In the genomic region with DNA sequence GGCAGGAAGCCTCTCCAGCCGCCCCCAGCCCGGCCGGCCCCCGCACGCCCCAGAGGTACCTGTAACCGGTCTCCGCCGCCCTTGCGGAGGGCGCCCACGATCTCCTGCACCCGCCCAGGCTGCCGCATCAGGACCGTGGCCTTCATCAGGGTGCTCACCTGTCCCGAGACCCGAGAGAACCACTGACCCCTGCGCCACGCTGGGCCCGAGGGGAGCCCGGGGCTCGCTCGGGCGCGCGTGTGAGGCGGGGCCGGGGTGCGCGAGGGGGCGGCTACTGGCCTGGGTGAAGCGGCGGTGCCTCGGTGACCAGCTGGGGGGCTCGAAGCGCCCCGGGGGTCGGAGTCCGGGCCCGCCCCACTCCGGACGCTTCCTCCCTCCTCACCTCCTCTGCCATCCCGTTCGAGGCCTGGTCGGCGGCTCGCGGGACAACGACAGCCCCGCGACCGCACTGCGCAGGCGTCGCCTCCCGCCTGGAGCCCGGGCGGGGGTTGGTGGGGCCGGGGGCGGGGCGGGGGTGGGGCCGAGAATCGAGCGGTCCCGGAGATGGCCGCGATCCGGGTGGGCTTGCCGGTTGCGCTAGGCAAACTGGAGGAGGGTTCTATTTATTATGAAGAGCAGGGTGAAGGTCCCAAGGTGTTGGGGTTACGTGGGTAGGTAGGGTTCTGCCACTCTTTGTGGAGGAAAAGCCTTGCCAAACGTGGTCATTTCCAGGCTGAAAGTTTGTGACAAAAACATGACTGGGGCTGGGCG, we compare ENCODE assay signal across 1 cellular context.
A peak's percentile ranks its signal among the peaks of the same experiment; 100 is the strongest.
TF ChIP-seq lines count a peak whose summit lies in the region.

A gene (minus strand): TSS at position 433 of the 750 bp plus-strand sequence. CDS start 39 bp downstream, at position 394.

TF ChIP-seq in HepG2, 621 proteins besides CTCF, POLR2A, EP300 and RAD21 (continued from another document and continues in another):
- TF ChIP-seq, protein P1, sequence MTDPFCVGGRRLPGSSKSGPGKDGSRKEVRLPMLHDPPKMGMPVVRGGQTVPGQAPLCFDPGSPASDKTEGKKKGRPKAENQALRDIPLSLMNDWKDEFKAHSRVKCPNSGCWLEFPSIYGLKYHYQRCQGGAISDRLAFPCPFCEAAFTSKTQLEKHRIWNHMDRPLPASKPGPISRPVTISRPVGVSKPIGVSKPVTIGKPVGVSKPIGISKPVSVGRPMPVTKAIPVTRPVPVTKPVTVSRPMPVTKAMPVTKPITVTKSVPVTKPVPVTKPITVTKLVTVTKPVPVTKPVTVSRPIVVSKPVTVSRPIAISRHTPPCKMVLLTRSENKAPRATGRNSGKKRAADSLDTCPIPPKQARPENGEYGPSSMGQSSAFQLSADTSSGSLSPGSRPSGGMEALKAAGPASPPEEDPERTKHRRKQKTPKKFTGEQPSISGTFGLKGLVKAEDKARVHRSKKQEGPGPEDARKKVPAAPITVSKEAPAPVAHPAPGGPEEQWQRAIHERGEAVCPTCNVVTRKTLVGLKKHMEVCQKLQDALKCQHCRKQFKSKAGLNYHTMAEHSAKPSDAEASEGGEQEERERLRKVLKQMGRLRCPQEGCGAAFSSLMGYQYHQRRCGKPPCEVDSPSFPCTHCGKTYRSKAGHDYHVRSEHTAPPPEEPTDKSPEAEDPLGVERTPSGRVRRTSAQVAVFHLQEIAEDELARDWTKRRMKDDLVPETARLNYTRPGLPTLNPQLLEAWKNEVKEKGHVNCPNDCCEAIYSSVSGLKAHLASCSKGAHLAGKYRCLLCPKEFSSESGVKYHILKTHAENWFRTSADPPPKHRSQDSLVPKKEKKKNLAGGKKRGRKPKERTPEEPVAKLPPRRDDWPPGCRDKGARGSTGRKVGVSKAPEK (CRISPR knock-in tag; IDR thresholded peaks at IDR 0.05; ENCODE audit: borderline replicate concordance), result no peak
- no peak for TF ChIP-seq ZNF180 (CRISPR knock-in tag; IDR thresholded peaks at IDR 0.05; ENCODE audit: borderline replicate concordance, low read depth)
- peak; percentile 18 for TF ChIP-seq HNRNPK (IDR thresholded peaks at IDR 0.05; ENCODE audit: low read depth, low read length, poor library complexity, severe bottlenecking)
- no peak for TF ChIP-seq ZNF432 (CRISPR knock-in tag; IDR thresholded peaks at IDR 0.05; ENCODE audit: borderline replicate concordance)
- no peak for TF ChIP-seq ZNF34 (CRISPR knock-in tag; IDR thresholded peaks at IDR 0.05; ENCODE audit: borderline replicate concordance)
- TF ChIP-seq ZNF629 (CRISPR knock-in tag; conservative IDR thresholded peaks at IDR 0.05), result no peak
- peak; percentile 20 for TF ChIP-seq SALL2 (CRISPR knock-in tag; IDR thresholded peaks at IDR 0.05)
- no peak for TF ChIP-seq ZNF619 (CRISPR knock-in tag; IDR thresholded peaks at IDR 0.05)
- TF ChIP-seq, protein P2, sequence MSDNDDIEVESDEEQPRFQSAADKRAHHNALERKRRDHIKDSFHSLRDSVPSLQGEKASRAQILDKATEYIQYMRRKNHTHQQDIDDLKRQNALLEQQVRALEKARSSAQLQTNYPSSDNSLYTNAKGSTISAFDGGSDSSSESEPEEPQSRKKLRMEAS (IDR thresholded peaks at IDR 0.05), result peak; percentile 59
- no peak for TF ChIP-seq NCOA2 (CRISPR knock-in tag; IDR thresholded peaks at IDR 0.05)
- TF ChIP-seq KMT2A (CRISPR knock-in tag; IDR thresholded peaks at IDR 0.05), result peak; percentile 37; the same call in 1 of the 2 replicates
- TF ChIP-seq ZNF674 (CRISPR knock-in tag; IDR thresholded peaks at IDR 0.05; ENCODE audit: low read depth), result peak; percentile 83; the same call in 1 of the 2 replicates
- TF ChIP-seq, protein P3, sequence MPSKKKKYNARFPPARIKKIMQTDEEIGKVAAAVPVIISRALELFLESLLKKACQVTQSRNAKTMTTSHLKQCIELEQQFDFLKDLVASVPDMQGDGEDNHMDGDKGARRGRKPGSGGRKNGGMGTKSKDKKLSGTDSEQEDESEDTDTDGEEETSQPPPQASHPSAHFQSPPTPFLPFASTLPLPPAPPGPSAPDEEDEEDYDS (CRISPR knock-in tag; IDR thresholded peaks at IDR 0.05), result no peak
- TF ChIP-seq SP1 (IDR thresholded peaks at IDR 0.05), result no peak
- peak; percentile 27; the same call in 1 of the 2 replicates for TF ChIP-seq SP1 (CRISPR knock-in tag; IDR thresholded peaks at IDR 0.05)
- TF ChIP-seq RCOR2 (CRISPR knock-in tag; IDR thresholded peaks at IDR 0.05), result no peak
- TF ChIP-seq ZNF672 (CRISPR knock-in tag; IDR thresholded peaks at IDR 0.05), result no peak
- TF ChIP-seq POLR2AphosphoS2 (IDR thresholded peaks at IDR 0.05; ENCODE audit: low read depth, low read length), result no peak
- TF ChIP-seq ZNF225 (CRISPR knock-in tag; IDR thresholded peaks at IDR 0.05), result peak; percentile 42; the same call in 1 of the 2 replicates
- no peak for TF ChIP-seq ARNT (IDR thresholded peaks at IDR 0.05)
- no peak for TF ChIP-seq ZZZ3 (CRISPR knock-in tag; IDR thresholded peaks at IDR 0.05; ENCODE audit: borderline replicate concordance)
- peak; percentile 24; the same call in 1 of the 2 replicates for TF ChIP-seq HNF4G (IDR thresholded peaks at IDR 0.05; ENCODE audit: borderline replicate concordance, low read depth, low read length)
- TF ChIP-seq HNF4G (CRISPR knock-in tag; IDR thresholded peaks at IDR 0.05; ENCODE audit: borderline replicate concordance, low read depth), result no peak; the same call in 1 of the 2 replicates
- TF ChIP-seq ZNF747 (CRISPR knock-in tag; IDR thresholded peaks at IDR 0.05; ENCODE audit: borderline replicate concordance), result no peak
- TF ChIP-seq, protein P4, sequence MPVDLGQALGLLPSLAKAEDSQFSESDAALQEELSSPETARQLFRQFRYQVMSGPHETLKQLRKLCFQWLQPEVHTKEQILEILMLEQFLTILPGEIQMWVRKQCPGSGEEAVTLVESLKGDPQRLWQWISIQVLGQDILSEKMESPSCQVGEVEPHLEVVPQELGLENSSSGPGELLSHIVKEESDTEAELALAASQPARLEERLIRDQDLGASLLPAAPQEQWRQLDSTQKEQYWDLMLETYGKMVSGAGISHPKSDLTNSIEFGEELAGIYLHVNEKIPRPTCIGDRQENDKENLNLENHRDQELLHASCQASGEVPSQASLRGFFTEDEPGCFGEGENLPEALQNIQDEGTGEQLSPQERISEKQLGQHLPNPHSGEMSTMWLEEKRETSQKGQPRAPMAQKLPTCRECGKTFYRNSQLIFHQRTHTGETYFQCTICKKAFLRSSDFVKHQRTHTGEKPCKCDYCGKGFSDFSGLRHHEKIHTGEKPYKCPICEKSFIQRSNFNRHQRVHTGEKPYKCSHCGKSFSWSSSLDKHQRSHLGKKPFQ (CRISPR knock-in tag; IDR thresholded peaks at IDR 0.05; ENCODE audit: insufficient replicate concordance), result peak; percentile 17
- TF ChIP-seq ZNF562 (CRISPR knock-in tag; IDR thresholded peaks at IDR 0.05; ENCODE audit: borderline replicate concordance), result no peak
- TF ChIP-seq, protein P5, sequence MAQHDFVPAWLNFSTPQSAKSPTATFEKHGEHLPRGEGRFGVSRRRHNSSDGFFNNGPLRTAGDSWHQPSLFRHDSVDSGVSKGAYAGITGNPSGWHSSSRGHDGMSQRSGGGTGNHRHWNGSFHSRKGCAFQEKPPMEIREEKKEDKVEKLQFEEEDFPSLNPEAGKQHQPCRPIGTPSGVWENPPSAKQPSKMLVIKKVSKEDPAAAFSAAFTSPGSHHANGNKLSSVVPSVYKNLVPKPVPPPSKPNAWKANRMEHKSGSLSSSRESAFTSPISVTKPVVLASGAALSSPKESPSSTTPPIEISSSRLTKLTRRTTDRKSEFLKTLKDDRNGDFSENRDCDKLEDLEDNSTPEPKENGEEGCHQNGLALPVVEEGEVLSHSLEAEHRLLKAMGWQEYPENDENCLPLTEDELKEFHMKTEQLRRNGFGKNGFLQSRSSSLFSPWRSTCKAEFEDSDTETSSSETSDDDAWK (CRISPR knock-in tag; IDR thresholded peaks at IDR 0.05), result no peak
- no peak for TF ChIP-seq ZFP36L2 (CRISPR knock-in tag; IDR thresholded peaks at IDR 0.05)
- TF ChIP-seq TOPORS (CRISPR knock-in tag; IDR thresholded peaks at IDR 0.05), result 0 out of 2 replicates have a peak, but pooled peaks have one; percentile 47
- TF ChIP-seq, protein P6, sequence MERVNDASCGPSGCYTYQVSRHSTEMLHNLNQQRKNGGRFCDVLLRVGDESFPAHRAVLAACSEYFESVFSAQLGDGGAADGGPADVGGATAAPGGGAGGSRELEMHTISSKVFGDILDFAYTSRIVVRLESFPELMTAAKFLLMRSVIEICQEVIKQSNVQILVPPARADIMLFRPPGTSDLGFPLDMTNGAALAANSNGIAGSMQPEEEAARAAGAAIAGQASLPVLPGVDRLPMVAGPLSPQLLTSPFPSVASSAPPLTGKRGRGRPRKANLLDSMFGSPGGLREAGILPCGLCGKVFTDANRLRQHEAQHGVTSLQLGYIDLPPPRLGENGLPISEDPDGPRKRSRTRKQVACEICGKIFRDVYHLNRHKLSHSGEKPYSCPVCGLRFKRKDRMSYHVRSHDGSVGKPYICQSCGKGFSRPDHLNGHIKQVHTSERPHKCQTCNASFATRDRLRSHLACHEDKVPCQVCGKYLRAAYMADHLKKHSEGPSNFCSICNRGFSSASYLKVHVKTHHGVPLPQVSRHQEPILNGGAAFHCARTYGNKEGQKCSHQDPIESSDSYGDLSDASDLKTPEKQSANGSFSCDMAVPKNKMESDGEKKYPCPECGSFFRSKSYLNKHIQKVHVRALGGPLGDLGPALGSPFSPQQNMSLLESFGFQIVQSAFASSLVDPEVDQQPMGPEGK (CRISPR knock-in tag; IDR thresholded peaks at IDR 0.05), result peak; percentile 68
- no peak for TF ChIP-seq NPAS2 (CRISPR knock-in tag; IDR thresholded peaks at IDR 0.05; ENCODE audit: borderline replicate concordance)
- peak; percentile 7; the same call in 1 of the 2 replicates for TF ChIP-seq ZNF670 (CRISPR knock-in tag; IDR thresholded peaks at IDR 0.05; ENCODE audit: borderline replicate concordance)
- TF ChIP-seq CHD2 (IDR thresholded peaks at IDR 0.05; ENCODE audit: low read depth, low read length), result no peak
- no peak for TF ChIP-seq HOXA7 (CRISPR knock-in tag; IDR thresholded peaks at IDR 0.05)
- no peak for TF ChIP-seq KDM6A (CRISPR knock-in tag; IDR thresholded peaks at IDR 0.05; ENCODE audit: low read depth)
- no peak for TF ChIP-seq FIP1L1 (IDR thresholded peaks at IDR 0.05; ENCODE audit: borderline replicate concordance, insufficient read depth, low read depth, low read length)
- TF ChIP-seq SNAPC2 (CRISPR knock-in tag; IDR thresholded peaks at IDR 0.05), result no peak; the same call in 1 of the 2 replicates
- TF ChIP-seq ZNF572 (CRISPR knock-in tag; IDR thresholded peaks at IDR 0.05), result no peak
- no peak for TF ChIP-seq ZBTB1 (CRISPR knock-in tag; IDR thresholded peaks at IDR 0.05; ENCODE audit: borderline replicate concordance)
- TF ChIP-seq ZNF263 (CRISPR knock-in tag; IDR thresholded peaks at IDR 0.05), result no peak
- TF ChIP-seq CREB1 (IDR thresholded peaks at IDR 0.05), result no peak
- no peak for TF ChIP-seq CREB1 (CRISPR knock-in tag; IDR thresholded peaks at IDR 0.05)
- TF ChIP-seq ZNF644 (CRISPR knock-in tag; IDR thresholded peaks at IDR 0.05; ENCODE audit: low read depth), result no peak
- TF ChIP-seq ZNF329 (CRISPR knock-in tag; IDR thresholded peaks at IDR 0.05; ENCODE audit: low read depth), result no peak
- TF ChIP-seq, protein P7, sequence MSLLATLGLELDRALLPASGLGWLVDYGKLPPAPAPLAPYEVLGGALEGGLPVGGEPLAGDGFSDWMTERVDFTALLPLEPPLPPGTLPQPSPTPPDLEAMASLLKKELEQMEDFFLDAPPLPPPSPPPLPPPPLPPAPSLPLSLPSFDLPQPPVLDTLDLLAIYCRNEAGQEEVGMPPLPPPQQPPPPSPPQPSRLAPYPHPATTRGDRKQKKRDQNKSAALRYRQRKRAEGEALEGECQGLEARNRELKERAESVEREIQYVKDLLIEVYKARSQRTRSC (CRISPR knock-in tag; IDR thresholded peaks at IDR 0.05; ENCODE audit: low read depth), result no peak
- no peak for TF ChIP-seq IKZF1 (IDR thresholded peaks at IDR 0.05)
- peak; percentile 52 for TF ChIP-seq DMAP1 (CRISPR knock-in tag; IDR thresholded peaks at IDR 0.05)
- no peak for TF ChIP-seq ZNF468 (CRISPR knock-in tag; IDR thresholded peaks at IDR 0.05)
- TF ChIP-seq, protein P8, sequence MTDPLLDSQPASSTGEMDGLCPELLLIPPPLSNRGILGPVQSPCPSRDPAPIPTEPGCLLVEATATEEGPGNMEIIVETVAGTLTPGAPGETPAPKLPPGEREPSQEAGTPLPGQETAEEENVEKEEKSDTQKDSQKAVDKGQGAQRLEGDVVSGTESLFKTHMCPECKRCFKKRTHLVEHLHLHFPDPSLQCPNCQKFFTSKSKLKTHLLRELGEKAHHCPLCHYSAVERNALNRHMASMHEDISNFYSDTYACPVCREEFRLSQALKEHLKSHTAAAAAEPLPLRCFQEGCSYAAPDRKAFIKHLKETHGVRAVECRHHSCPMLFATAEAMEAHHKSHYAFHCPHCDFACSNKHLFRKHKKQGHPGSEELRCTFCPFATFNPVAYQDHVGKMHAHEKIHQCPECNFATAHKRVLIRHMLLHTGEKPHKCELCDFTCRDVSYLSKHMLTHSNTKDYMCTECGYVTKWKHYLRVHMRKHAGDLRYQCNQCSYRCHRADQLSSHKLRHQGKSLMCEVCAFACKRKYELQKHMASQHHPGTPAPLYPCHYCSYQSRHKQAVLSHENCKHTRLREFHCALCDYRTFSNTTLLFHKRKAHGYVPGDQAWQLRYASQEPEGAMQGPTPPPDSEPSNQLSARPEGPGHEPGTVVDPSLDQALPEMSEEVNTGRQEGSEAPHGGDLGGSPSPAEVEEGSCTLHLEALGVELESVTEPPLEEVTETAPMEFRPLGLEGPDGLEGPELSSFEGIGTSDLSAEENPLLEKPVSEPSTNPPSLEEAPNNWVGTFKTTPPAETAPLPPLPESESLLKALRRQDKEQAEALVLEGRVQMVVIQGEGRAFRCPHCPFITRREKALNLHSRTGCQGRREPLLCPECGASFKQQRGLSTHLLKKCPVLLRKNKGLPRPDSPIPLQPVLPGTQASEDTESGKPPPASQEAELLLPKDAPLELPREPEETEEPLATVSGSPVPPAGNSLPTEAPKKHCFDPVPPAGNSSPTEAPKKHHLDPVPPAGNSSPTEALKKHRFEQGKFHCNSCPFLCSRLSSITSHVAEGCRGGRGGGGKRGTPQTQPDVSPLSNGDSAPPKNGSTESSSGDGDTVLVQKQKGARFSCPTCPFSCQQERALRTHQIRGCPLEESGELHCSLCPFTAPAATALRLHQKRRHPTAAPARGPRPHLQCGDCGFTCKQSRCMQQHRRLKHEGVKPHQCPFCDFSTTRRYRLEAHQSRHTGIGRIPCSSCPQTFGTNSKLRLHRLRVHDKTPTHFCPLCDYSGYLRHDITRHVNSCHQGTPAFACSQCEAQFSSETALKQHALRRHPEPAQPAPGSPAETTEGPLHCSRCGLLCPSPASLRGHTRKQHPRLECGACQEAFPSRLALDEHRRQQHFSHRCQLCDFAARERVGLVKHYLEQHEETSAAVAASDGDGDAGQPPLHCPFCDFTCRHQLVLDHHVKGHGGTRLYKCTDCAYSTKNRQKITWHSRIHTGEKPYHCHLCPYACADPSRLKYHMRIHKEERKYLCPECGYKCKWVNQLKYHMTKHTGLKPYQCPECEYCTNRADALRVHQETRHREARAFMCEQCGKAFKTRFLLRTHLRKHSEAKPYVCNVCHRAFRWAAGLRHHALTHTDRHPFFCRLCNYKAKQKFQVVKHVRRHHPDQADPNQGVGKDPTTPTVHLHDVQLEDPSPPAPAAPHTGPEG (CRISPR knock-in tag; IDR thresholded peaks at IDR 0.05), result no peak; the same call in none of the 2 replicates
- TF ChIP-seq RXRA (CRISPR knock-in tag; IDR thresholded peaks at IDR 0.05), result peak; percentile 36; the same call in 1 of the 2 replicates
- no peak for TF ChIP-seq ZNF264 (CRISPR knock-in tag; IDR thresholded peaks at IDR 0.05)
- TF ChIP-seq ZMYM4 (CRISPR knock-in tag; IDR thresholded peaks at IDR 0.05), result no peak
- no peak for TF ChIP-seq TEAD2 (CRISPR knock-in tag; IDR thresholded peaks at IDR 0.05)
- TF ChIP-seq NAIF1 (CRISPR knock-in tag; IDR thresholded peaks at IDR 0.05; ENCODE audit: borderline replicate concordance), result no peak
- no peak for TF ChIP-seq ZC3H4 (CRISPR knock-in tag; IDR thresholded peaks at IDR 0.05; ENCODE audit: borderline replicate concordance)
